In genomic region chr13:106916329-106916728, GRCh38 we compare ENCODE assay signal across 17 cellular contexts.
DNase-seq lines count a peak whose midpoint lies in the region; ATAC-seq, FAIRE-seq and TF ChIP-seq lines count a peak whose summit lies in the region.
"Had no signal": no experiment of that assay in that cellular context is flagged by ENCODE, and none has a peak within 500 bp of the region (broad histone marks: within the 10 kb centered on the region; RNA-seq: fewer than 3 reads in every experiment).

No MANE protein-coding gene starts in this region.

- peaks cover 0 to 1% of the 10 kb centered on the region in 2 donors for H3K9me3 Mint-ChIP-seq in effector memory CD8-positive, alpha-beta T cell
- H3K9me3 Mint-ChIP-seq in nephron = no peaks in the 10 kb centered on the region

- no peaks in the 10 kb centered on the region for H3K36me3 Mint-ChIP-seq in effector memory CD8-positive, alpha-beta T cell (ENCODE audit: insufficient read depth)
- no peaks in the 10 kb centered on the region for H3K36me3 Mint-ChIP-seq in nephron (ENCODE audit: low read depth)
- H3K36me3 Mint-ChIP-seq: activated naive CD8-positive, alpha-beta T cell treated with anti-CD3 and anti-CD28 coated beads, Interleukin-2, amount 10 ng/mL, durations not matched to agents 7 days and 5 days had no signal

- TF ChIP-seq POLR2A in esophagus muscularis mucosa (IDR thresholded peaks at IDR 0.05; ENCODE audit: low read depth) = no peak

- no peak for ATAC-seq in effector memory CD8-positive, alpha-beta T cell (replicated peaks)
- ATAC-seq: stimulated activated naive CD8-positive, alpha-beta T cell treated with anti-CD3 and anti-CD28 coated beads, Interleukin-15, amount 100 ng/mL, for 72 hours had no signal

- H3K4me1 Mint-ChIP-seq in effector memory CD8-positive, alpha-beta T cell (ENCODE audit: low read depth in 2 of 2) = peaks cover 3 to 4% of the 10 kb centered on the region in 2 donors
- peaks cover 24% of the 10 kb centered on the region for H3K4me1 Mint-ChIP-seq in nephron

- WGBS in esophagus muscularis mucosa = 72% methylated on average over 11 of the region's 11 CpGs

- TF ChIP-seq CTCF in AG10803 (conservative IDR thresholded peaks at IDR 0.05; ENCODE audit: low read length) (no peak), nephron (IDR thresholded peaks at IDR 0.05; ENCODE audit: unreplicated experiment in 3 of 3) (no peak), esophagus muscularis mucosa (IDR thresholded peaks at IDR 0.05) (no peak), colonic mucosa (IDR thresholded peaks at IDR 0.05) (no peak)

- H3K27ac ChIP-seq in esophagus muscularis mucosa (replicated peaks in 1 of 4) (no peak overlapping the region), colonic mucosa (no peak overlapping the region)

- no peak for FAIRE-seq in GM19239 (lab: Jason Lieb, UNC)

- H3K27ac Mint-ChIP-seq in effector memory CD8-positive, alpha-beta T cell = no peak overlapping the region
- peak overlapping the region; percentile 55 to 74 (median 62) for H3K27ac Mint-ChIP-seq in nephron
- H3K27ac Mint-ChIP-seq: activated naive CD8-positive, alpha-beta T cell treated with anti-CD3 and anti-CD28 coated beads, Interleukin-2, amount 10 ng/mL, durations not matched to agents 7 days and 5 days had no signal

- H3K4me1 ChIP-seq in esophagus muscularis mucosa (peaks cover 0 to 33% (median 24%) of the 10 kb centered on the region in 4 donors), colonic mucosa (no peaks in the 10 kb centered on the region)
- H3K4me1 ChIP-seq: Peyer's patch had no signal

- H3K27me3 ChIP-seq in esophagus muscularis mucosa = no peaks in the 10 kb centered on the region
- H3K27me3 ChIP-seq in colonic mucosa = no peaks in the 10 kb centered on the region
- no peaks in the 10 kb centered on the region for H3K27me3 ChIP-seq in MG63
- H3K27me3 ChIP-seq: Peyer's patch had no signal

- TF ChIP-seq EP300 in esophagus muscularis mucosa (IDR thresholded peaks at IDR 0.05) = no peak

- peak overlapping the region; percentile 59 to 68 for H3K4me3 Mint-ChIP-seq in effector memory CD8-positive, alpha-beta T cell
- H3K4me3 Mint-ChIP-seq in nephron = peak overlapping the region; percentile 86 to 87 (median 87)

- DNase-seq in AG10803 (ENCODE audit: low read depth) = peak; percentile 70
- peak; percentile 26 for DNase-seq in EH (ENCODE audit: low read depth)
- DNase-seq in effector memory CD8-positive, alpha-beta T cell = no peak
- DNase-seq in GM19239 (ENCODE audit: insufficient read length, low spot score) = no peak
- DNase-seq in esophagus muscularis mucosa (ENCODE audit: extremely low spot score) = no peak
- DNase-seq in colonic mucosa = no peak
- no peak for DNase-seq in MG63
- DNase-seq: activated naive CD8-positive, alpha-beta T cell treated with anti-CD3 and anti-CD28 coated beads, Interleukin-2, amount 10 ng/mL, durations not matched to agents 7 days and 5 days; DMS53; NCI-H187 treated with DMSO at 0.1 percent for 48 hours; NCI-H524 treated with DMSO at 0.1 percent for 48 hours; occipital lobe; Peyer's patch; stimulated activated CD4-positive, alpha-beta T cell treated with anti-CD3 and anti-CD28 coated beads, Interleukin-12 subunit alpha, Interleukin-12 subunit beta, amount 100 ng/mL, for 4 hours; stimulated activated naive CD8-positive, alpha-beta T cell treated with anti-CD3 and anti-CD28 coated beads, Interleukin-15, amount 100 ng/mL, for 72 hours; SW 1271 had no signal

- H3K9ac ChIP-seq in colonic mucosa (ENCODE audit: low read depth in 2 of 2, low read length in 2 of 2) = no peak overlapping the region

- H3K27me3 Mint-ChIP-seq in effector memory CD8-positive, alpha-beta T cell = peaks cover 12 to 20% of the 10 kb centered on the region in 2 donors
- H3K27me3 Mint-ChIP-seq in nephron (ENCODE audit: low read depth) = peaks cover 10% of the 10 kb centered on the region

- no peaks in the 10 kb centered on the region for H3K9me3 ChIP-seq in esophagus muscularis mucosa
- no peaks in the 10 kb centered on the region for H3K9me3 ChIP-seq in colonic mucosa
- H3K9me3 ChIP-seq in MG63 = no peaks in the 10 kb centered on the region
- H3K9me3 ChIP-seq: Peyer's patch had no signal

- intact Hi-C loops in esophagus muscularis mucosa (cut with DNase I) = loop anchor here (10.0 kb wide), 1 partner anchor 352 kb away; the partner anchor contains the start of gene ARGLU1
- intact Hi-C loops in colonic mucosa (cut with DNase I) = loop anchor here (10.0 kb wide), 2 partner anchors 302 to 352 kb away; partner anchors contain the start of gene ARGLU1

- H3K4me3 ChIP-seq in AG10803 (ENCODE audit: low read length) = peak overlapping the region; percentile 77
- no peak overlapping the region for H3K4me3 ChIP-seq in esophagus muscularis mucosa
- no peak overlapping the region for H3K4me3 ChIP-seq in colonic mucosa
- no peak overlapping the region for H3K4me3 ChIP-seq in MG63

- H3K36me3 ChIP-seq in esophagus muscularis mucosa = no peaks in the 10 kb centered on the region
- H3K36me3 ChIP-seq in colonic mucosa = no peaks in the 10 kb centered on the region
- H3K36me3 ChIP-seq in MG63 = no peaks in the 10 kb centered on the region
- H3K36me3 ChIP-seq: Peyer's patch had no signal

Comparison
In these comparisons a context has a peak if more than half of its experiments do, and no peak if none do; other contexts are left out.
1. DNase-seq: peak in AG10803 (single experiment) and EH (single experiment); none in effector memory CD8-positive, alpha-beta T cell (0 of 3), GM19239 (single experiment), esophagus muscularis mucosa (single experiment), colonic mucosa (single experiment) and MG63 (single experiment).
2. H3K27ac Mint-ChIP-seq: peak in nephron (3 of 3); none in effector memory CD8-positive, alpha-beta T cell (0 of 2).